Comparison of ENCODE assay signal across 15 cellular contexts in genomic region chr11:61370349-61371005, GRCh38. TPM values are rescaled to one million over a fixed set of nuclear protein-coding genes. Genes with fewer than 3 reads are reported as not detected.
DNase-seq lines count a peak whose midpoint lies in the region; ATAC-seq, FAIRE-seq and TF ChIP-seq lines count a peak whose summit lies in the region.
"Had no signal": no experiment of that assay in that cellular context is flagged by ENCODE, and none has a peak within 500 bp of the region (broad histone marks: within the 10 kb centered on the region; RNA-seq: fewer than 3 reads in every experiment).

No MANE protein-coding gene starts in this region.

- peaks cover 7% of the 10 kb centered on the region for H3K9me3 Mint-ChIP-seq in activated CD4-positive, alpha-beta memory T cell treated with anti-CD3 and anti-CD28 coated beads, Interleukin-2, amount 10 ng/mL, durations not matched to agents 7 days and 5 days

- peaks cover 4% of the 10 kb centered on the region for H3F3A ChIP-seq in smooth muscle cell (ENCODE audit: low read depth)

- H3K36me3 ChIP-seq in fibroblast of lung (ENCODE audit: control insufficient read depth, insufficient read depth, low read length), result peaks cover 14% of the 10 kb centered on the region
- H3K36me3 ChIP-seq in smooth muscle cell (ENCODE audit: low read depth), result no peaks in the 10 kb centered on the region
- peaks cover 0 to 22% of the 10 kb centered on the region in 2 donors for H3K36me3 ChIP-seq in body of pancreas (replicated peaks in 1 of 2; ENCODE audit: insufficient read depth in 1 of 2, low read depth in 2 of 2)

- H3K4me3 ChIP-seq in fibroblast of lung (replicated peaks in 1 of 4; ENCODE audit: control extremely low read depth in 1 of 4, insufficient read depth in 1 of 4, low read depth in 3 of 4, low read length in 4 of 4) (no peak overlapping the region), smooth muscle cell (no peak overlapping the region), body of pancreas (no peak overlapping the region)
- H3K4me3 ChIP-seq: BLaER1, lung had no signal

- H3K27ac ChIP-seq in fibroblast of lung (ENCODE audit: insufficient read depth, low read length), result peak overlapping the region; percentile 92
- peak overlapping the region; percentile 96 for H3K27ac ChIP-seq in smooth muscle cell (ENCODE audit: low read depth)
- H3K27ac ChIP-seq in body of pancreas, result no peak overlapping the region
- H3K27ac ChIP-seq: BLaER1 had no signal

- no peak overlapping the region for H3K4me3 Mint-ChIP-seq in activated CD4-positive, alpha-beta memory T cell treated with anti-CD3 and anti-CD28 coated beads, Interleukin-2, amount 10 ng/mL, durations not matched to agents 7 days and 5 days

- peaks cover 68% of the 10 kb centered on the region for H3K36me3 Mint-ChIP-seq in activated CD4-positive, alpha-beta memory T cell treated with anti-CD3 and anti-CD28 coated beads, Interleukin-2, amount 10 ng/mL, durations not matched to agents 7 days and 5 days (ENCODE audit: low read depth)

- H3K4me1 Mint-ChIP-seq in activated CD4-positive, alpha-beta memory T cell treated with anti-CD3 and anti-CD28 coated beads, Interleukin-2, amount 10 ng/mL, durations not matched to agents 7 days and 5 days, result peaks cover 10% of the 10 kb centered on the region

- no peak overlapping the region for H2AFZ ChIP-seq in fibroblast of lung (ENCODE audit: low read length)
- H2AFZ ChIP-seq in smooth muscle cell (ENCODE audit: low read depth), result no peak overlapping the region

- intact Hi-C loops in body of pancreas (cut with DNase I), result no loop called here

- POLR2A ChIA-PET in activated CD4-positive, alpha-beta memory T cell treated with anti-CD3 and anti-CD28 coated beads, Interleukin-2, amount 10 ng/mL, durations not matched to agents 7 days and 5 days (lab: Charles Lee), result interaction anchor here (2.0 to 3.6 kb wide), 2 partner anchors 9 to 35 kb away, joined by 8 to 25 read pairs; partner anchors contain the start of genes CYB561A3 and TMEM138

- CTCF ChIA-PET in activated CD4-positive, alpha-beta memory T cell treated with anti-CD3 and anti-CD28 coated beads, Interleukin-2, amount 10 ng/mL, durations not matched to agents 7 days and 5 days (lab: Charles Lee), result interaction anchor here (0.8 to 2.1 kb wide), 5 partner anchors 13 to 76 kb away, joined by 3 to 11 read pairs (median 4); no protein-coding TSS in a partner anchor

- H3K4me2 ChIP-seq in fibroblast of lung (ENCODE audit: extremely low read depth, insufficient read depth, low read length), result peak overlapping the region; percentile 32
- peak overlapping the region; percentile 30 for H3K4me2 ChIP-seq in smooth muscle cell
- H3K4me2 ChIP-seq: BLaER1 had no signal

- H4K20me1 ChIP-seq in fibroblast of lung (ENCODE audit: control insufficient read depth, extremely low read depth, insufficient read depth, low read length), result no peaks in the 10 kb centered on the region
- no peaks in the 10 kb centered on the region for H4K20me1 ChIP-seq in smooth muscle cell (ENCODE audit: low read depth)
- H4K20me1 ChIP-seq: BLaER1 had no signal

- no peak for FAIRE-seq in HTR-8/SVneo (lab: Jason Lieb, UNC)
- FAIRE-seq: endothelial cell of umbilical vein had no signal

- TF ChIP-seq POLR2A in body of pancreas (IDR thresholded peaks at IDR 0.05), result no peak

- TF ChIP-seq CTCF in fibroblast of lung (conservative IDR thresholded peaks at IDR 0.05 in 1 of 2, IDR thresholded peaks at IDR 0.05 in 1 of 2; ENCODE audit: low read depth in 1 of 2, low read length in 2 of 2) (no peak), smooth muscle cell (IDR thresholded peaks at IDR 0.05; ENCODE audit: borderline replicate concordance, insufficient read depth, poor library complexity, severe bottlenecking) (no peak), body of pancreas (IDR thresholded peaks at IDR 0.05) (no peak)

- H3K9me3 ChIP-seq in fibroblast of lung (ENCODE audit: control insufficient read depth, insufficient read depth, low read depth, low read length), result no peaks in the 10 kb centered on the region
- no peaks in the 10 kb centered on the region for H3K9me3 ChIP-seq in smooth muscle cell (replicated peaks; ENCODE audit: low read depth)
- H3K9me3 ChIP-seq in body of pancreas, result no peaks in the 10 kb centered on the region

- peaks cover 19% of the 10 kb centered on the region for H3K4me1 ChIP-seq in fibroblast of lung (ENCODE audit: control insufficient read depth, extremely low read depth, insufficient read depth, low read length)
- H3K4me1 ChIP-seq in smooth muscle cell (ENCODE audit: low read depth), result no peaks in the 10 kb centered on the region
- peaks cover 5% of the 10 kb centered on the region for H3K4me1 ChIP-seq in body of pancreas
- H3K4me1 ChIP-seq: BLaER1 had no signal

- H3K27me3 Mint-ChIP-seq in activated CD4-positive, alpha-beta memory T cell treated with anti-CD3 and anti-CD28 coated beads, Interleukin-2, amount 10 ng/mL, durations not matched to agents 7 days and 5 days, result no peaks in the 10 kb centered on the region

- H3K79me2 ChIP-seq in fibroblast of lung (ENCODE audit: control insufficient read depth, insufficient read depth, low read length) (no peaks in the 10 kb centered on the region), smooth muscle cell (ENCODE audit: low read depth) (no peaks in the 10 kb centered on the region)

- H3K9ac ChIP-seq in fibroblast of lung (ENCODE audit: insufficient read depth, low read length) (no peak overlapping the region), smooth muscle cell (ENCODE audit: low read depth) (peak overlapping the region; percentile 84)
- H3K9ac ChIP-seq: BLaER1 had no signal

- H3K27me3 ChIP-seq in fibroblast of lung (ENCODE audit: control insufficient read depth, insufficient read depth, low read length) (no peaks in the 10 kb centered on the region), smooth muscle cell (ENCODE audit: low read depth) (no peaks in the 10 kb centered on the region), body of pancreas (no peaks in the 10 kb centered on the region)
- H3K27me3 ChIP-seq: BLaER1 had no signal

- WGBS in smooth muscle cell (ENCODE audit: low lambda C conversion rate), result 64% methylated on average over 8 of the region's 8 CpGs
- 87 to 94% methylated on average over 8 of the region's 8 CpGs for WGBS in body of pancreas, 2 donors

- peak overlapping the region; percentile 12 for H3K27ac Mint-ChIP-seq in activated CD4-positive, alpha-beta memory T cell treated with anti-CD3 and anti-CD28 coated beads, Interleukin-2, amount 10 ng/mL, durations not matched to agents 7 days and 5 days

- ATAC-seq in GM18511 (IDR thresholded peaks at IDR 0.05; ENCODE audit: unreplicated experiment) (peak; percentile 20), GM21723 (IDR thresholded peaks at IDR 0.05; ENCODE audit: unreplicated experiment) (no peak), HG03175 (IDR thresholded peaks at IDR 0.05; ENCODE audit: unreplicated experiment) (no peak), body of pancreas (no peak)

- no peak for DNase-seq in activated CD4-positive, alpha-beta memory T cell treated with anti-CD3 and anti-CD28 coated beads, Interleukin-2, amount 10 ng/mL, durations not matched to agents 7 days and 5 days
- DNase-seq in fibroblast of lung (ENCODE audit: low read depth in 2 of 2), result peak in 1 of 2 donors; percentile 45
- no peak for DNase-seq in smooth muscle cell (lab: John Stamatoyannopoulos, UW; ENCODE audit: unreplicated experiment)
- no peak for DNase-seq in HTR-8/SVneo (ENCODE audit: insufficient read length, low spot score)
- DNase-seq in body of pancreas, result no peak
- DNase-seq: activated CD4-positive, CD25-positive, alpha-beta regulatory T cell; NCI-H1048; stimulated activated CD4-positive, alpha-beta T cell treated with anti-CD3 and anti-CD28 coated beads, Interleukin-2, amount 100 ng/mL, for 48 hours; stimulated activated naive CD4-positive, alpha-beta T cell treated with Interleukin-2 at 50 U/mL for 16 hours had no signal

RNA-seq across cellular contexts. Expression of gene TMEM138, which starts 8.3 kb away (rescaled TPM):
- total RNA-seq in activated CD4-positive, alpha-beta memory T cell treated with anti-CD3 and anti-CD28 coated beads, Interleukin-2, amount 10 ng/mL, durations not matched to agents 7 days and 5 days, result 10 to 100 TPM; 45.5 to 50.0 TPM
- 20.0 and 30.2 TPM in 2 replicates for total RNA-seq in fibroblast of lung
- polyA plus RNA-seq in fibroblast of lung, result 78.0 and 95.9 TPM in 2 replicates
- 57.7 and 65.3 TPM in 2 replicates for polyA plus RNA-seq in fibroblast of lung (2012)
- 64.3 and 99.7 TPM in 2 replicates for polyA minus RNA-seq in fibroblast of lung (ENCODE audit: low replicate concordance)
- total RNA-seq in smooth muscle cell, result 34.6 and 44.2 TPM in 2 replicates
- polyA plus RNA-seq in smooth muscle cell, result 51.4 and 54.6 TPM in 2 replicates
- 10 to 100 TPM; 15.8 to 35.3 TPM for total RNA-seq in body of pancreas

RNA-seq across cellular contexts. Expression of gene CYB561A3, which starts 8.8 kb away (rescaled TPM):
- total RNA-seq in activated CD4-positive, alpha-beta memory T cell treated with anti-CD3 and anti-CD28 coated beads, Interleukin-2, amount 10 ng/mL, durations not matched to agents 7 days and 5 days, result 10 to 100 TPM; 36.0 to 38.6 TPM
- total RNA-seq in fibroblast of lung, result 39.3 and 65.1 TPM in 2 replicates
- polyA plus RNA-seq in fibroblast of lung, result 43.9 and 48.3 TPM in 2 replicates
- 41.8 and 42.0 TPM in 2 replicates for polyA plus RNA-seq in fibroblast of lung (2012)
- polyA minus RNA-seq in fibroblast of lung (ENCODE audit: low replicate concordance), result 215 and 274 TPM in 2 replicates
- 19.1 and 23.9 TPM in 2 replicates for total RNA-seq in smooth muscle cell
- polyA plus RNA-seq in smooth muscle cell, result 23.7 and 25.1 TPM in 2 replicates
- total RNA-seq in body of pancreas, result 10 to 100 TPM; 26.5 to 31.3 TPM

RNA-seq across cellular contexts. Expression of gene TMEM216, which starts 21.9 kb away (rescaled TPM):
- 1 to 10 TPM; 7.6 to 9.3 TPM for total RNA-seq in activated CD4-positive, alpha-beta memory T cell treated with anti-CD3 and anti-CD28 coated beads, Interleukin-2, amount 10 ng/mL, durations not matched to agents 7 days and 5 days
- total RNA-seq in fibroblast of lung (10.4 and 12.3 TPM in 2 replicates), smooth muscle cell (31.5 and 39.5 TPM in 2 replicates), body of pancreas (10 to 100 TPM in 1 of 2 donors, 1 to 10 TPM in 1; 8.3 to 16.8 TPM)
- polyA plus RNA-seq in fibroblast of lung (14.1 and 18.4 TPM in 2 replicates), smooth muscle cell (27.2 and 27.5 TPM in 2 replicates)
- 7.1 and 8.2 TPM in 2 replicates for polyA plus RNA-seq in fibroblast of lung (2012)
- 7.7 and 8.8 TPM in 2 replicates for polyA minus RNA-seq in fibroblast of lung (ENCODE audit: low replicate concordance)

RNA-seq across cellular contexts. Expression of gene TKFC, which starts 37.4 kb away (rescaled TPM):
- 10 to 100 TPM; 49.6 to 51.5 TPM for total RNA-seq in activated CD4-positive, alpha-beta memory T cell treated with anti-CD3 and anti-CD28 coated beads, Interleukin-2, amount 10 ng/mL, durations not matched to agents 7 days and 5 days
- total RNA-seq in fibroblast of lung (15.9 and 27.1 TPM in 2 replicates), smooth muscle cell (18.1 and 24.3 TPM in 2 replicates), body of pancreas (10 to 100 TPM; 27.5 to 38.6 TPM)
- polyA plus RNA-seq in fibroblast of lung (11.5 and 15.9 TPM in 2 replicates), smooth muscle cell (47.0 and 49.8 TPM in 2 replicates)
- 20.4 and 23.8 TPM in 2 replicates for polyA plus RNA-seq in fibroblast of lung (2012)
- 26.2 and 48.0 TPM in 2 replicates for polyA minus RNA-seq in fibroblast of lung (ENCODE audit: low replicate concordance)

RNA-seq across cellular contexts. Expression of gene DDB1, which starts 37.6 kb away (rescaled TPM):
- total RNA-seq in activated CD4-positive, alpha-beta memory T cell treated with anti-CD3 and anti-CD28 coated beads, Interleukin-2, amount 10 ng/mL, durations not matched to agents 7 days and 5 days, result 100 to 1,000 TPM; 166 to 174 TPM
- total RNA-seq in fibroblast of lung (241 and 282 TPM in 2 replicates), smooth muscle cell (143 and 164 TPM in 2 replicates), body of pancreas (10 to 100 TPM; 70.6 to 91.0 TPM)
- polyA plus RNA-seq in fibroblast of lung (289 and 298 TPM in 2 replicates), smooth muscle cell (140 and 150 TPM in 2 replicates)
- polyA plus RNA-seq in fibroblast of lung (2012), result 180 and 182 TPM in 2 replicates
- 389 and 438 TPM in 2 replicates for polyA minus RNA-seq in fibroblast of lung (ENCODE audit: low replicate concordance)

Comparison
In these comparisons a context has a peak if more than half of its experiments do, and no peak if none do; other contexts are left out.
1. H3K27ac ChIP-seq: peak in fibroblast of lung (single experiment) and smooth muscle cell (single experiment); none in body of pancreas (0 of 4).